Comparison of ENCODE assay signal across 23 cellular contexts in the genomic region with DNA sequence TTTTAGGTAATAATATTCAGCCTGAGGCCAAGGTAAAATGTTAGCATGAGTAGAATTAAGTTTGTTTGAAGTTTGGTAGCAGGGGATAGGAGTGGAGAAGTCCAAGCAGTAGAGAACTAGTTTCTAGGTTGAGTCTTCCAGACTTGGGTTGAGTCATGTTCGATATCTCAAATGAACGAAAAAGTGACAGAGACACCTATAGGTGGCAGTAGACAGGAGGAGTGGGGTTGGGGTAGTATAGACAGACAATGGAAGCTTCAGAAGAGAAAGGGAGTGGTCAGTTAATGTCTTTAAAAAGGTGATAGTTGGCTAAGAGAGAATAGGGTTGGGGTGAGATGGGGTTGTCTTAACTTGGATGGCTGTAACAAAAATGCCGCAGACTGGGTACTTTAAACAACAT. TPM values are rescaled to one million over a fixed set of nuclear protein-coding genes. Genes with fewer than 3 reads are reported as not detected.
DNase-seq lines count a peak whose midpoint lies in the region; ATAC-seq and TF ChIP-seq lines count a peak whose summit lies in the region.
"Had no signal": no experiment of that assay in that cellular context is flagged by ENCODE, and none has a peak within 500 bp of the region (broad histone marks: within the 10 kb centered on the region; RNA-seq: fewer than 3 reads in every experiment).

No MANE protein-coding gene starts in this region.

- H3K9me3 Mint-ChIP-seq in GM23338, result no peaks in the 10 kb centered on the region
- H3K9me3 Mint-ChIP-seq: activated naive CD8-positive, alpha-beta T cell treated with anti-CD3 and anti-CD28 coated beads for 36 hours; activated T-helper 2 cell treated with anti-CD3 and anti-CD28 coated beads, Interferon-gamma antibody, Interleukin-2, Interleukin-4, amounts not matched to agents 10 μg/mL and 5 μg/mL and 100 μg/mL, durations not matched to agents 14 hours and 24 hours and 36 hours; nephron progenitor cell had no signal

- no peaks in the 10 kb centered on the region for H3K79me2 ChIP-seq in GM23338 (replicated peaks; ENCODE audit: insufficient read depth)

- H3K4me3 ChIP-seq in GM23338 (no peak overlapping the region), NB4 (ENCODE audit: low read depth, low read length) (no peak overlapping the region), epithelial cell of proximal tubule (ENCODE audit: low read depth, low read length) (no peak overlapping the region)

- no peak overlapping the region for H3K27ac Mint-ChIP-seq in GM23338
- H3K27ac Mint-ChIP-seq: activated naive CD8-positive, alpha-beta T cell treated with anti-CD3 and anti-CD28 coated beads for 36 hours; activated T-helper 2 cell treated with anti-CD3 and anti-CD28 coated beads, Interferon-gamma antibody, Interleukin-2, Interleukin-4, amounts not matched to agents 10 μg/mL and 5 μg/mL and 100 μg/mL, durations not matched to agents 14 hours and 24 hours and 36 hours; nephron progenitor cell had no signal

- H3K27me3 ChIP-seq in GM23338 (ENCODE audit: insufficient read depth), result no peaks in the 10 kb centered on the region

- no peaks in the 10 kb centered on the region for H3K4me1 Mint-ChIP-seq in GM23338
- H3K4me1 Mint-ChIP-seq: activated naive CD8-positive, alpha-beta T cell treated with anti-CD3 and anti-CD28 coated beads for 36 hours had no signal

- DNase-seq in GM23338 (ENCODE audit: low spot score), result peak; percentile 57
- peak; percentile 18 for DNase-seq in NB4 (ENCODE audit: low read depth)
- no peak for DNase-seq in epithelial cell of proximal tubule (ENCODE audit: low read depth)
- DNase-seq in NCI-H226, result no peak
- DNase-seq: activated CD4-positive, alpha-beta T cell treated with anti-CD3 and anti-CD28 coated beads, Interleukin-2, amount 50 U/mL, for 4 hours; activated CD8-positive, alpha-beta memory T cell treated with anti-CD3 and anti-CD28 coated beads, Interleukin-2, amount 50 U/mL, for 4 hours; activated naive CD8-positive, alpha-beta T cell treated with anti-CD3 and anti-CD28 coated beads for 36 hours; erythroblast; foreskin fibroblast; GDM1; NCI-H1105; NCI-H2029 treated with DMSO at 0.1 percent for 48 hours; NCI-H446; nephron progenitor cell; substantia nigra had no signal

- no peak overlapping the region for H2AFZ ChIP-seq in GM23338

- no peaks in the 10 kb centered on the region for H3K4me1 ChIP-seq in GM23338 (ENCODE audit: insufficient read depth)

- TF ChIP-seq POLR2A in NB4 (IDR thresholded peaks at IDR 0.05; ENCODE audit: extremely low read depth, insufficient read length), result no peak

- H3K27ac ChIP-seq in C4-2B (no peak overlapping the region), GM23338 (ENCODE audit: low read depth) (no peak overlapping the region)
- H3K27ac ChIP-seq: VCaP had no signal

- H3K27me3 Mint-ChIP-seq in GM23338 (ENCODE audit: insufficient read depth, low read depth, poor library complexity), result no peaks in the 10 kb centered on the region
- H3K27me3 Mint-ChIP-seq: activated naive CD8-positive, alpha-beta T cell treated with anti-CD3 and anti-CD28 coated beads for 36 hours had no signal

- no peak overlapping the region for H3K4me2 ChIP-seq in GM23338

- TF ChIP-seq CTCF in C4-2B (conservative IDR thresholded peaks at IDR 0.05) (peak; percentile 11), GM23338 (conservative IDR thresholded peaks at IDR 0.05; ENCODE audit: low read depth in 2 of 2) (peak; percentile 58 to 68), NB4 (IDR thresholded peaks at IDR 0.05; ENCODE audit: low read depth, low read length) (peak; percentile 5), epithelial cell of proximal tubule (conservative IDR thresholded peaks at IDR 0.05; ENCODE audit: low read depth, low read length) (peak; percentile 23)

- H3K36me3 Mint-ChIP-seq in GM23338 (ENCODE audit: low read depth), result no peaks in the 10 kb centered on the region
- H3K36me3 Mint-ChIP-seq: activated naive CD8-positive, alpha-beta T cell treated with anti-CD3 and anti-CD28 coated beads for 36 hours had no signal

- no peaks in the 10 kb centered on the region for H3F3A ChIP-seq in GM23338 (replicated peaks; ENCODE audit: low read depth)

- peaks cover 5% of the 10 kb centered on the region for H3K9me2 ChIP-seq in GM23338 (ENCODE audit: insufficient read depth)

- H3K4me3 Mint-ChIP-seq in GM23338, result no peak overlapping the region
- H3K4me3 Mint-ChIP-seq: activated naive CD8-positive, alpha-beta T cell treated with anti-CD3 and anti-CD28 coated beads for 36 hours; nephron progenitor cell had no signal

- H4K20me1 ChIP-seq in GM23338 (replicated peaks; ENCODE audit: insufficient read depth), result no peaks in the 10 kb centered on the region

- H3K36me3 ChIP-seq in GM23338 (ENCODE audit: insufficient read depth), result no peaks in the 10 kb centered on the region

- peak; percentile 29; the same call in 2 of the 3 replicates for ATAC-seq in GM23338
- ATAC-seq in GM21360 (IDR thresholded peaks at IDR 0.05; ENCODE audit: unreplicated experiment), result no peak
- ATAC-seq in GM18519 (IDR thresholded peaks at IDR 0.05; ENCODE audit: low FRiP score, unreplicated experiment), result no peak
- ATAC-seq: SK-N-SH treated with all-trans-retinoic acid at 6 μM for 48 hours had no signal

TF ChIP-seq in GM23338, 12 proteins besides CTCF, POLR2A, EP300 and RAD21 (continues in another document):
- TF ChIP-seq, protein P1, sequence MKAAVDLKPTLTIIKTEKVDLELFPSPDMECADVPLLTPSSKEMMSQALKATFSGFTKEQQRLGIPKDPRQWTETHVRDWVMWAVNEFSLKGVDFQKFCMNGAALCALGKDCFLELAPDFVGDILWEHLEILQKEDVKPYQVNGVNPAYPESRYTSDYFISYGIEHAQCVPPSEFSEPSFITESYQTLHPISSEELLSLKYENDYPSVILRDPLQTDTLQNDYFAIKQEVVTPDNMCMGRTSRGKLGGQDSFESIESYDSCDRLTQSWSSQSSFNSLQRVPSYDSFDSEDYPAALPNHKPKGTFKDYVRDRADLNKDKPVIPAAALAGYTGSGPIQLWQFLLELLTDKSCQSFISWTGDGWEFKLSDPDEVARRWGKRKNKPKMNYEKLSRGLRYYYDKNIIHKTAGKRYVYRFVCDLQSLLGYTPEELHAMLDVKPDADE (IDR thresholded peaks at IDR 0.05), result no peak
- TF ChIP-seq EZH2phosphoT487 (IDR thresholded peaks at IDR 0.05; ENCODE audit: unreplicated experiment), result no peak
- no peak for TF ChIP-seq ZNF331 (CRISPR knock-in tag; IDR thresholded peaks at IDR 0.05; ENCODE audit: low read depth)
- TF ChIP-seq, protein P2, sequence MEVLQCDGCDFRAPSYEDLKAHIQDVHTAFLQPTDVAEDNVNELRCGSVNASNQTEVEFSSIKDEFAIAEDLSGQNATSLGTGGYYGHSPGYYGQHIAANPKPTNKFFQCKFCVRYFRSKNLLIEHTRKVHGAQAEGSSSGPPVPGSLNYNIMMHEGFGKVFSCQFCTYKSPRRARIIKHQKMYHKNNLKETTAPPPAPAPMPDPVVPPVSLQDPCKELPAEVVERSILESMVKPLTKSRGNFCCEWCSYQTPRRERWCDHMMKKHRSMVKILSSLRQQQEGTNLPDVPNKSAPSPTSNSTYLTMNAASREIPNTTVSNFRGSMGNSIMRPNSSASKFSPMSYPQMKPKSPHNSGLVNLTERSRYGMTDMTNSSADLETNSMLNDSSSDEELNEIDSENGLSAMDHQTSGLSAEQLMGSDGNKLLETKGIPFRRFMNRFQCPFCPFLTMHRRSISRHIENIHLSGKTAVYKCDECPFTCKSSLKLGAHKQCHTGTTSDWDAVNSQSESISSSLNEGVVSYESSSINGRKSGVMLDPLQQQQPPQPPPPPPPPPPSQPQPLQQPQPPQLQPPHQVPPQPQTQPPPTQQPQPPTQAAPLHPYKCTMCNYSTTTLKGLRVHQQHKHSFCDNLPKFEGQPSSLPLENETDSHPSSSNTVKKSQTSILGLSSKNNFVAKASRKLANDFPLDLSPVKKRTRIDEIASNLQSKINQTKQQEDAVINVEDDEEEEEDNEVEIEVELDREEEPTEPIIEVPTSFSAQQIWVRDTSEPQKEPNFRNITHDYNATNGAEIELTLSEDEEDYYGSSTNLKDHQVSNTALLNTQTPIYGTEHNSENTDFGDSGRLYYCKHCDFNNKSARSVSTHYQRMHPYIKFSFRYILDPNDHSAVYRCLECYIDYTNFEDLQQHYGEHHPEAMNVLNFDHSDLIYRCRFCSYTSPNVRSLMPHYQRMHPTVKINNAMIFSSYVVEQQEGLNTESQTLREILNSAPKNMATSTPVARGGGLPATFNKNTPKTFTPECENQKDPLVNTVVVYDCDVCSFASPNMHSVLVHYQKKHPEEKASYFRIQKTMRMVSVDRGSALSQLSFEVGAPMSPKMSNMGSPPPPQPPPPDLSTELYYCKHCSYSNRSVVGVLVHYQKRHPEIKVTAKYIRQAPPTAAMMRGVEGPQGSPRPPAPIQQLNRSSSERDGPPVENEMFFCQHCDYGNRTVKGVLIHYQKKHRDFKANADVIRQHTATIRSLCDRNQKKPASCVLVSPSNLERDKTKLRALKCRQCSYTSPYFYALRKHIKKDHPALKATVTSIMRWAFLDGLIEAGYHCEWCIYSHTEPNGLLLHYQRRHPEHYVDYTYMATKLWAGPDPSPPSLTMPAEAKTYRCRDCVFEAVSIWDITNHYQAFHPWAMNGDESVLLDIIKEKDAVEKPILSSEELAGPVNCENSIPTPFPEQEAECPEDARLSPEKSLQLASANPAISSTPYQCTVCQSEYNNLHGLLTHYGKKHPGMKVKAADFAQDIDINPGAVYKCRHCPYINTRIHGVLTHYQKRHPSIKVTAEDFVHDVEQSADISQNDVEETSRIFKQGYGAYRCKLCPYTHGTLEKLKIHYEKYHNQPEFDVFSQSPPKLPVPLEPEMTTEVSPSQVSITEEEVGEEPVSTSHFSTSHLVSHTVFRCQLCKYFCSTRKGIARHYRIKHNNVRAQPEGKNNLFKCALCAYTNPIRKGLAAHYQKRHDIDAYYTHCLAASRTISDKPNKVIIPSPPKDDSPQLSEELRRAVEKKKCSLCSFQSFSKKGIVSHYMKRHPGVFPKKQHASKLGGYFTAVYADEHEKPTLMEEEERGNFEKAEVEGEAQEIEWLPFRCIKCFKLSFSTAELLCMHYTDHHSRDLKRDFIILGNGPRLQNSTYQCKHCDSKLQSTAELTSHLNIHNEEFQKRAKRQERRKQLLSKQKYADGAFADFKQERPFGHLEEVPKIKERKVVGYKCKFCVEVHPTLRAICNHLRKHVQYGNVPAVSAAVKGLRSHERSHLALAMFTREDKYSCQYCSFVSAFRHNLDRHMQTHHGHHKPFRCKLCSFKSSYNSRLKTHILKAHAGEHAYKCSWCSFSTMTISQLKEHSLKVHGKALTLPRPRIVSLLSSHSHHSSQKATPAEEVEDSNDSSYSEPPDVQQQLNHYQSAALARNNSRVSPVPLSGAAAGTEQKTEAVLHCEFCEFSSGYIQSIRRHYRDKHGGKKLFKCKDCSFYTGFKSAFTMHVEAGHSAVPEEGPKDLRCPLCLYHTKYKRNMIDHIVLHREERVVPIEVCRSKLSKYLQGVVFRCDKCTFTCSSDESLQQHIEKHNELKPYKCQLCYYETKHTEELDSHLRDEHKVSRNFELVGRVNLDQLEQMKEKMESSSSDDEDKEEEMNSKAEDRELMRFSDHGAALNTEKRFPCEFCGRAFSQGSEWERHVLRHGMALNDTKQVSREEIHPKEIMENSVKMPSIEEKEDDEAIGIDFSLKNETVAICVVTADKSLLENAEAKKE (CRISPR knock-in tag; IDR thresholded peaks at IDR 0.05), result no peak
- no peak for TF ChIP-seq ZNF114 (CRISPR knock-in tag; IDR thresholded peaks at IDR 0.05)

RNA-seq across cellular contexts. Expression of a gene that starts 58.7 kb away (rescaled TPM):
- not detected in 2 replicates for total RNA-seq in GM23338 (2014; rRNA removed; shearing (Covaris generic))
- not detected in 2 replicates for polyA plus RNA-seq in GM23338 (2016; fragmentation: Nextera tagmentation; extraction: Ambion mirVana)
- not detected in 2 replicates for total RNA-seq in epithelial cell of proximal tubule
- total RNA-seq: activated naive CD8-positive, alpha-beta T cell treated with anti-CD3 and anti-CD28 coated beads for 36 hours; activated T-helper 2 cell treated with anti-CD3 and anti-CD28 coated beads, Interferon-gamma antibody, Interleukin-2, Interleukin-4, amounts not matched to agents 10 μg/mL and 5 μg/mL and 100 μg/mL, durations not matched to agents 14 hours and 24 hours and 36 hours; astrocyte; T-helper 2 cell treated with Interferon-gamma antibody and Interleukin-4, amounts not matched to agents 100 ng/mL and 5 ng/mL, for 36 hours had no signal

Comparison
In these comparisons a context has a peak if more than half of its experiments do, and no peak if none do; other contexts are left out.
1. CTCF ChIP-seq: peak in every context shown above with its lines; median percentile 63 in GM23338; 23 in epithelial cell of proximal tubule; 11 in C4-2B; 5 in NB4.
2. DNase-seq: peak in GM23338 (single experiment) and NB4 (single experiment); none in epithelial cell of proximal tubule (single experiment) and NCI-H226 (single experiment).